1 cellular context compared by ENCODE assay signal in the genomic region with DNA sequence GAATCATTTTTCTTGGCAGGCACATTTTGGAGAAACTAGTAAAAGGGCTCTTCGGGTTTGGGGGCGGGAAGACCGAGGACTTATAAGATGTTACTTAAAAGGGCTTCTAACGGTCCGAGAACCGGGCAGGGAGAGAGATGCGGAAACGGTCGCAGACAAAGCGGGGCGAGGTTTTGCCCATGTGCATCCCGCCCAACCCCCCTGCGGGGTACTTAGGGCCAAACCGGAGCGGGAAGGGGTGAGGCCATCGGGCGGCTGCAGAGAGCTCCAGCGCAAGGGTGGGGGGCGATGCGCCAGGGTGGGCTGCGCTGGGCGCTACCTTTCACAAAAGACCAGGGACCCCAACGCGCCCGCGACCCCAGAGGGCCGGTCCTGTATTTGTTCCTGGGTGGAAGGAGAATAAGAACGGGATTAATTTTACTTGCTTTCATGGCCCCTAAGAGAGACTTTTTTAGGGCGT.
A peak's percentile ranks its signal among the peaks of the same experiment; 100 is the strongest.
TF ChIP-seq lines count a peak whose summit lies in the region.

No MANE protein-coding gene starts in this region.

TF ChIP-seq in HepG2, 621 proteins besides CTCF, POLR2A, EP300 and RAD21 (continued from another document):
- TF ChIP-seq, protein P1, sequence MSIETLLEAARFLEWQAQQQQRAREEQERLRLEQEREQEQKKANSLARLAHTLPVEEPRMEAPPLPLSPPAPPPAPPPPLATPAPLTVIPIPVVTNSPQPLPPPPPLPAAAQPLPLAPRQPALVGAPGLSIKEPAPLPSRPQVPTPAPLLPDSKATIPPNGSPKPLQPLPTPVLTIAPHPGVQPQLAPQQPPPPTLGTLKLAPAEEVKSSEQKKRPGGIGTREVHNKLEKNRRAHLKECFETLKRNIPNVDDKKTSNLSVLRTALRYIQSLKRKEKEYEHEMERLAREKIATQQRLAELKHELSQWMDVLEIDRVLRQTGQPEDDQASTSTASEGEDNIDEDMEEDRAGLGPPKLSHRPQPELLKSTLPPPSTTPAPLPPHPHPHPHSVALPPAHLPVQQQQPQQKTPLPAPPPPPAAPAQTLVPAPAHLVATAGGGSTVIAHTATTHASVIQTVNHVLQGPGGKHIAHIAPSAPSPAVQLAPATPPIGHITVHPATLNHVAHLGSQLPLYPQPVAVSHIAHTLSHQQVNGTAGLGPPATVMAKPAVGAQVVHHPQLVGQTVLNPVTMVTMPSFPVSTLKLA (IDR thresholded peaks at IDR 0.05): no peak
- TF ChIP-seq ZNF569 (CRISPR knock-in tag; IDR thresholded peaks at IDR 0.05; ENCODE audit: borderline replicate concordance) (no peak), ZNF343 (CRISPR knock-in tag; IDR thresholded peaks at IDR 0.05) (0 out of 2 replicates have a peak, but pooled peaks have one; percentile 9), KDM4B (CRISPR knock-in tag; IDR thresholded peaks at IDR 0.05) (no peak)
